ENCODE assay signal across 19 cellular contexts in genomic region chr7:68692511-68692910, GRCh38.
"Had no signal": no experiment of that assay in that cellular context is flagged by ENCODE, and none has a peak within 500 bp of the region (broad histone marks: within the 10 kb centered on the region; RNA-seq: fewer than 3 reads in every experiment).

No MANE protein-coding gene starts in this region.

- H3K27ac Mint-ChIP-seq: activated naive CD8-positive, alpha-beta T cell treated with anti-CD3 and anti-CD28 coated beads for 36 hours; mesothelial cell of epicardium; natural killer cell; stimulated activated naive CD8-positive, alpha-beta T cell treated with anti-CD3 and anti-CD28 coated beads, Interleukin-15, Interleukin-2, amounts not matched to agents 100 ng/mL and 50 ng/mL, for 24 hours; T-helper 17 cell had no signal

- H3K27me3 ChIP-seq: body of pancreas, cardiac muscle cell, ovary, tibial artery had no signal

- DNase-seq: activated CD4-positive, alpha-beta T cell treated with anti-CD3 and anti-CD28 coated beads for 4 hours; activated CD4-positive, alpha-beta T cell treated with anti-CD3 and anti-CD28 coated beads, Interleukin-2, amount 50 U/mL, for 48 hours; activated CD4-positive, CD25-positive, alpha-beta regulatory T cell; activated naive CD4-positive, alpha-beta T cell treated with Interleukin-2 at 50 U/mL for 16 hours; activated naive CD8-positive, alpha-beta T cell treated with anti-CD3 and anti-CD28 coated beads for 36 hours; activated T-cell treated with anti-CD3 and anti-CD28 coated beads, Interleukin-2, amount 50 U/mL, for 48 hours; body of pancreas; left ventricle myocardium inferior; natural killer cell; ovary; stimulated activated CD4-positive, alpha-beta T cell treated with anti-CD3 and anti-CD28 coated beads, Interleukin-1b, Interleukin-23, amount 100 ng/mL, for 48 hours; substantia nigra; T-helper 17 cell; tibial artery had no signal

- H3K27me3 Mint-ChIP-seq: activated naive CD8-positive, alpha-beta T cell treated with anti-CD3 and anti-CD28 coated beads for 36 hours; stimulated activated naive CD8-positive, alpha-beta T cell treated with anti-CD3 and anti-CD28 coated beads, Interleukin-15, Interleukin-2, amounts not matched to agents 100 ng/mL and 50 ng/mL, for 24 hours; T-helper 17 cell had no signal

- H3K4me3 ChIP-seq: body of pancreas, cardiac muscle cell, left ventricle myocardium inferior, ovary, prostate gland, tibial artery had no signal

- ATAC-seq: body of pancreas, natural killer cell, T-helper 17 cell had no signal

- H3K36me3 Mint-ChIP-seq: activated naive CD8-positive, alpha-beta T cell treated with anti-CD3 and anti-CD28 coated beads for 36 hours; mesothelial cell of epicardium; natural killer cell had no signal

- H3K9me3 ChIP-seq: body of pancreas, ovary, prostate gland, tibial artery had no signal

- H3K4me3 Mint-ChIP-seq: activated naive CD8-positive, alpha-beta T cell treated with anti-CD3 and anti-CD28 coated beads for 36 hours; mesothelial cell of epicardium; natural killer cell; stimulated activated naive CD8-positive, alpha-beta T cell treated with anti-CD3 and anti-CD28 coated beads, Interleukin-15, Interleukin-2, amounts not matched to agents 100 ng/mL and 50 ng/mL, for 24 hours; T-helper 17 cell had no signal

- H3K36me3 ChIP-seq: cardiac muscle cell, left ventricle myocardium inferior, ovary, prostate gland, tibial artery had no signal

- H3K4me1 ChIP-seq: body of pancreas, left ventricle myocardium inferior, prostate gland, tibial artery had no signal

- H3K27ac ChIP-seq: body of pancreas, cardiac muscle cell, epithelial cell of prostate, left ventricle myocardium inferior, ovary, prostate gland, tibial artery had no signal

- H3K4me1 Mint-ChIP-seq: activated naive CD8-positive, alpha-beta T cell treated with anti-CD3 and anti-CD28 coated beads for 36 hours; natural killer cell; T-helper 17 cell had no signal
